Comparison of ENCODE assay signal across 23 cellular contexts in the genomic region with DNA sequence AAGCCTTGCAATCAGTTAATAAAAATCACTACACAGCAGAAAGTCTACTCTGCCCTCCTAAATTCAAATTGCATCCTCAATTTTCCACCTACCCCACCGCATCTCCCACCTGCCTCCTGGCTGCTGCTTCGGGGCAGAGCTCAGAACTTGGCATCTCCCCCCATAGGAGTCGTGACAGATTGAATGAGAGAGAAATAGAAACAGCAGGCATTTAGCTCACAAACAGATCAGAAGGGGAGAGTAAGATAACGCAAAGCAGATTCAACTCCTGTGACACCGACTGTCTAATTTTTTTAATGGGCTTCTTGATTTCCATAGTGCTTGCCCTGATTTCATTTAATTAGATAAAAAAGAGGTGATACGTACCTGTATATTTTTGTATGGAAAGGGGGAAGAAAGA. TPM values are rescaled to one million over a fixed set of nuclear protein-coding genes. Genes with fewer than 3 reads are reported as not detected.
"Had no signal": no experiment of that assay in that cellular context is flagged by ENCODE, and none has a peak within 500 bp of the region (broad histone marks: within the 10 kb centered on the region; RNA-seq: fewer than 3 reads in every experiment).

No MANE protein-coding gene starts in this region.

- H3K4me1 ChIP-seq: SJSA1 had no signal

- H3K27ac ChIP-seq: SJSA1 had no signal

- H3K36me3 ChIP-seq: MG63, SJSA1 had no signal

- DNase-seq: activated CD4-positive, alpha-beta T cell treated with anti-CD3 and anti-CD28 coated beads for 4 hours; activated CD8-positive, alpha-beta memory T cell treated with anti-CD3 and anti-CD28 coated beads, Interleukin-2, amount 50 U/mL, for 4 hours; activated CD8-positive, alpha-beta T cell treated with anti-CD3 and anti-CD28 coated beads for 36 hours; activated naive CD4-positive, alpha-beta T cell; aorta; central memory CD4-positive, alpha-beta T cell; MG63; MV-4-11; NCI-H1092 treated with DMSO at 0.1 percent for 48 hours; NCI-H1417 treated with DMSO at 0.1 percent for 48 hours; NCI-H187; NCI-H2081; NCI-H345; NCI-H510A; NCI-H526 treated with DMSO at 0.1 percent for 48 hours; PC-3; SHP77; T-helper 1 cell had no signal

- H3K4me3 ChIP-seq: MG63, SJSA1 had no signal

- H3K9me3 ChIP-seq: MG63, SJSA1 had no signal

- H3K27me3 ChIP-seq: MG63, SJSA1 had no signal

- FAIRE-seq: bronchial epithelial cell, RCC 7860 had no signal

RNA-seq across cellular contexts. Expression of a gene that starts 24.7 kb away (rescaled TPM):
- total RNA-seq: activated CD8-positive, alpha-beta T cell treated with anti-CD3 and anti-CD28 coated beads for 36 hours; aorta; bronchial epithelial cell; chondrocyte; PC-3; SJSA1; T-helper 2 cell treated with Interferon-gamma antibody and Interleukin-4, amounts not matched to agents 100 ng/mL and 5 ng/mL, for 36 hours had no signal
- polyA plus RNA-seq: aorta had no signal
